ENCODE assay signal across 23 cellular contexts in the genomic region with DNA sequence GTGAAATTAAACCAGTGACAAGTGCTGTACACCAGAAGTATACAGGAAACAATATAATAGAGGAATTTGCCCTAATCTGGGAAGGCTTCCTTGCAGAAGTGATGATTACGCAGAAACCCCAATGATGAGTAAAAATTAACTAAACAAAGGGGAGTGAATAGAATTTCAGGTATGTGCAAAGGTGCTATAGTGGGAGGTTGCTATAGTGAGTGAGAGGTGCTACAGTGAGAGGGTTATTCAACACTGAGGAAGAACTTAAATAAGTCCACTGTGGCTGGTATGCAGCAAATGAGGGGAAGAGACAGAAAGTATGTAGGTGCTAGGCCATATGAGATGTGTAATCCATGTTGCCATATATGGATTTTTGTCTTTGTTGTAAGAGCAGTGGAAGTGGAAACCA.
"Had no signal": no experiment of that assay in that cellular context is flagged by ENCODE, and none has a peak within 500 bp of the region (broad histone marks: within the 10 kb centered on the region; RNA-seq: fewer than 3 reads in every experiment).

No MANE protein-coding gene starts in this region.

- H3K4me1 Mint-ChIP-seq: activated naive CD8-positive, alpha-beta T cell treated with anti-CD3 and anti-CD28 coated beads, Interleukin-2, amount 50 U/mL, for 24 hours had no signal

- H3K27me3 Mint-ChIP-seq: activated CD4-positive, alpha-beta memory T cell treated with anti-CD3 and anti-CD28 coated beads for 36 hours; activated CD4-positive, alpha-beta T cell treated with anti-CD3 and anti-CD28 coated beads, Interleukin-2, amount 10 ng/mL, durations not matched to agents 7 days and 5 days; activated naive CD8-positive, alpha-beta T cell treated with anti-CD3 and anti-CD28 coated beads, Interleukin-2, amount 50 U/mL, for 24 hours had no signal

- H3K36me3 Mint-ChIP-seq: activated CD4-positive, alpha-beta memory T cell treated with anti-CD3 and anti-CD28 coated beads for 36 hours; activated naive CD4-positive, alpha-beta T cell treated with anti-CD3 and anti-CD28 coated beads, Interleukin-2, amount 50 U/mL, for 72 hours had no signal

- ATAC-seq: activated naive CD4-positive, alpha-beta T cell treated with anti-CD3 and anti-CD28 coated beads, Interleukin-2, amount 50 U/mL, for 72 hours; activated naive CD8-positive, alpha-beta T cell treated with anti-CD3 and anti-CD28 coated beads, Interleukin-2, amount 50 U/mL, for 24 hours; activated T-cell treated with anti-CD3 and anti-CD28 coated beads, Interleukin-2, amount 50 U/mL, for 4 hours had no signal

- FAIRE-seq: TTC549 had no signal

- H3K4me3 Mint-ChIP-seq: activated CD4-positive, alpha-beta memory T cell treated with anti-CD3 and anti-CD28 coated beads for 36 hours; activated CD4-positive, alpha-beta T cell treated with anti-CD3 and anti-CD28 coated beads, Interleukin-2, amount 10 ng/mL, durations not matched to agents 7 days and 5 days; activated naive CD8-positive, alpha-beta T cell treated with anti-CD3 and anti-CD28 coated beads, Interleukin-2, amount 50 U/mL, for 24 hours; activated T-cell treated with anti-CD3 and anti-CD28 coated beads, Interleukin-2, amount 50 U/mL, for 4 hours had no signal

- H3K27ac Mint-ChIP-seq: activated CD4-positive, alpha-beta memory T cell treated with anti-CD3 and anti-CD28 coated beads for 36 hours; activated CD4-positive, alpha-beta T cell treated with anti-CD3 and anti-CD28 coated beads, Interleukin-2, amount 10 ng/mL, durations not matched to agents 7 days and 5 days; activated naive CD4-positive, alpha-beta T cell treated with anti-CD3 and anti-CD28 coated beads, Interleukin-2, amount 50 U/mL, for 72 hours; activated naive CD8-positive, alpha-beta T cell treated with anti-CD3 and anti-CD28 coated beads, Interleukin-2, amount 50 U/mL, for 24 hours had no signal

- DNase-seq: activated CD4-positive, alpha-beta memory T cell treated with anti-CD3 and anti-CD28 coated beads for 36 hours; activated CD4-positive, alpha-beta T cell treated with anti-CD3 and anti-CD28 coated beads, Interleukin-2, amount 10 ng/mL, durations not matched to agents 7 days and 5 days; activated CD4-positive, CD25-positive, alpha-beta regulatory T cell; activated CD8-positive, alpha-beta memory T cell treated with anti-CD3 and anti-CD28 coated beads for 24 hours; activated effector memory CD4-positive, alpha-beta T cell treated with anti-CD3 and anti-CD28 coated beads, Interleukin-2, amount 50 U/mL, for 16 hours; activated naive CD4-positive, alpha-beta T cell treated with Interleukin-2 at 50 U/mL for 16 hours; activated naive CD8-positive, alpha-beta T cell treated with anti-CD3 and anti-CD28 coated beads, Interleukin-2, amount 50 U/mL, for 24 hours; activated T-cell treated with anti-CD3 and anti-CD28 coated beads, Interleukin-2, amount 50 U/mL, for 4 hours; amygdala; caudate nucleus; NCI-H1092; NCI-H1417 treated with DMSO at 0.1 percent for 48 hours; NCI-H1694; NCI-H2029; NCI-H345; NCI-H510A; NCI-H526 treated with DMSO at 0.1 percent for 48 hours; NCI-H82; SIG-M5; T-helper 2 cell; T1000 had no signal
